ENCODE assay signal across 9 cellular contexts in the genomic region with DNA sequence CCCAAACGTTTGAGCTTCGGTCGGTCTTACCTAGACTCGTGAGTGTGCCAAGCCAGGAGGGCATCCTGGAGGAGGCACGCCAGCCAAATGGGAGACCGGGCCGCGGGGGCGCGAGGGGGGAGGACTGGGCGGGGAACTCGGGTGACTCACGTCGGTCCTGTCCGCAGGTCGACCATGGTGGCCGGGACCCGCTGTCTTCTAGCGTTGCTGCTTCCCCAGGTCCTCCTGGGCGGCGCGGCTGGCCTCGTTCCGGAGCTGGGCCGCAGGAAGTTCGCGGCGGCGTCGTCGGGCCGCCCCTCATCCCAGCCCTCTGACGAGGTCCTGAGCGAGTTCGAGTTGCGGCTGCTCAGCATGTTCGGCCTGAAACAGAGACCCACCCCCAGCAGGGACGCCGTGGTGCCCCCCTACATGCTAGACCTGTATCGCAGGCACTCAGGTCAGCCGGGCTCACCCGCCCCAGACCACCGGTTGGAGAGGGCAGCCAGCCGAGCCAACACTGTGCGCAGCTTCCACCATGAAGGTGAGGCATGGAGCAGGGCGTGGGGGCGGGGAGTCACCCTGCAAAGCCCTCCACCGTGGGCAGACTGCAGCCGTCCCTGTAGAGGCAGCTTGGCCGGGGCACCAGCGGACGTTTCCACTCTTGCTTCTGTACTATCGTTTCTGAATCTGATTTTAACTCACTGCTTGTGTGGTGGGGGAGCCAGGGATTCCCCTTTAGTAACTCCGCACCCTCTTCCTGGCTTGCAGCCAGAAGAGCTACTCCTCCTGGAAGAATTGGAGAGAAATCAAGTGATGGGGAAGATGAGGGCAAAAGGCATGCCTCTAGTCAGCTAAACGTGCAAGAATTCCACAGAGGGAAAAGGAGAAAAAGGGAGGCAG. TPM values are rescaled to one million over a fixed set of nuclear protein-coding genes. Genes with fewer than 3 reads are reported as not detected.
DNase-seq lines count a peak whose midpoint lies in the region; FAIRE-seq and TF ChIP-seq lines count a peak whose summit lies in the region.
"Had no signal": no experiment of that assay in that cellular context is flagged by ENCODE, and none has a peak within 500 bp of the region (broad histone marks: within the 10 kb centered on the region; RNA-seq: fewer than 3 reads in every experiment).

No MANE protein-coding gene starts in this region.

- peaks cover 19% of the 10 kb centered on the region for H3K79me2 ChIP-seq in keratinocyte (ENCODE audit: control insufficient read depth, insufficient read depth, low read length)

- H2AFZ ChIP-seq in keratinocyte (ENCODE audit: control insufficient read depth, low read length): peak overlapping the region; percentile 90

- no peaks in the 10 kb centered on the region for H3K9me3 ChIP-seq in HEK293 (ENCODE audit: control insufficient read depth, insufficient read depth, low read depth, low read length)
- no peaks in the 10 kb centered on the region for H3K9me3 ChIP-seq in keratinocyte (ENCODE audit: control insufficient read depth, low read depth, low read length)
- no peaks in the 10 kb centered on the region for H3K9me3 ChIP-seq in skeletal muscle tissue (ENCODE audit: control insufficient read depth in 3 of 3, low read length in 3 of 3)

- TF ChIP-seq CTCF in HEK293 (tag by site-specific recombination; IDR thresholded peaks at IDR 0.05) (no peak), cardiac fibroblast (IDR thresholded peaks at IDR 0.05; ENCODE audit: low read depth, low read length) (no peak), keratinocyte (optimal IDR thresholded peaks at IDR 0.05 in 1 of 3, IDR thresholded peaks at IDR 0.05 in 1 of 3, conservative IDR thresholded peaks at IDR 0.05 in 1 of 3; ENCODE audit: extremely low read depth in 1 of 3, insufficient read depth in 2 of 3, low read length in 3 of 3) (no peak)

- peak; percentile 49 for FAIRE-seq in keratinocyte (lab: Jason Lieb, UNC)

- H3K4me2 ChIP-seq in keratinocyte (ENCODE audit: control insufficient read depth, extremely low read depth, insufficient read depth, low read depth, low read length): peak overlapping the region; percentile 92

- H3K27ac ChIP-seq in HEK293 (ENCODE audit: extremely low read depth, low read depth, low read length) (peak overlapping the region; percentile 46; the same call in 1 of the 2 replicates), keratinocyte (ENCODE audit: control insufficient read depth, insufficient read depth, low read length) (peak overlapping the region; percentile 68), skeletal muscle tissue (ENCODE audit: low read depth, low read length) (no peak overlapping the region)

- no peaks in the 10 kb centered on the region for H3K4me1 ChIP-seq in HEK293 (ENCODE audit: control insufficient read depth, insufficient read depth, low read length)
- H3K4me1 ChIP-seq in keratinocyte (ENCODE audit: control insufficient read depth, extremely low read depth, insufficient read depth, low read length): peaks cover 17% of the 10 kb centered on the region
- H3K4me1 ChIP-seq in skeletal muscle tissue (ENCODE audit: control insufficient read depth in 3 of 3, insufficient read depth in 3 of 3, low read length in 3 of 3): peaks cover 6 to 22% (median 19%) of the 10 kb centered on the region in 3 donors

- H3K36me3 ChIP-seq in HEK293 (ENCODE audit: control insufficient read depth in 2 of 2, insufficient read depth in 1 of 2, low read length in 2 of 2): peaks cover 0 to 39% of the 10 kb centered on the region in 2 experiments; a peak in 2 of 3 replicates
- no peaks in the 10 kb centered on the region for H3K36me3 ChIP-seq in keratinocyte (ENCODE audit: control insufficient read depth in 2 of 2, extremely low read depth in 1 of 2, insufficient read depth in 2 of 2, low read length in 2 of 2)
- peaks cover 0 to 2% (median 0%) of the 10 kb centered on the region in 3 donors for H3K36me3 ChIP-seq in skeletal muscle tissue (ENCODE audit: control insufficient read depth in 3 of 3, insufficient read depth in 3 of 3, low read length in 3 of 3)

- H3K4me3 ChIP-seq in HEK293 (ENCODE audit: low read depth, low read length) (peak overlapping the region; percentile 92), cardiac fibroblast (replicated peaks in 1 of 2; ENCODE audit: low read depth in 2 of 2, low read length in 2 of 2) (peak overlapping the region; percentile 66 to 78), keratinocyte (ENCODE audit: control insufficient read depth in 2 of 3, extremely low read depth in 1 of 3, insufficient read depth in 2 of 3, low read depth in 1 of 3, low read length in 3 of 3) (peak overlapping the region; percentile 73 to 91 (median 83)), skeletal muscle tissue (ENCODE audit: low read length in 3 of 3) (peak overlapping the region; percentile 59 to 80 (median 69))

- H3K9me1 ChIP-seq in keratinocyte (ENCODE audit: control insufficient read depth, extremely low read depth, insufficient read depth, low read length): no peaks in the 10 kb centered on the region

- DNase-seq in cardiac fibroblast (ENCODE audit: low read depth in 2 of 2) (peak; percentile 47 to 56), keratinocyte (ENCODE audit: low read depth, low spot score) (no peak), SK-N-DZ (ENCODE audit: low spot score) (no peak), foreskin melanocyte (no peak)
- DNase-seq in stimulated activated CD4-positive, alpha-beta T cell treated with anti-CD3 and anti-CD28 coated beads, Interleukin-2, amount 100 ng/mL, for 48 hours: no peak
- no peak for DNase-seq in stimulated activated CD4-positive, alpha-beta T cell treated with anti-CD3 and anti-CD28 coated beads, Interleukin-4, amount 100 ng/mL, for 24 hours

- dilution Hi-C loops in keratinocyte (cut with MboI; ENCODE audit: extremely low pct_ligation_motif_present, low sequenced_read_pairs): no loop called here

- peak overlapping the region; percentile 82 for H3K9ac ChIP-seq in keratinocyte (ENCODE audit: control insufficient read depth, extremely low read depth, insufficient read depth, low read length)
- peak overlapping the region in 2 of 3 donors; percentile 35 to 51 for H3K9ac ChIP-seq in skeletal muscle tissue (ENCODE audit: low read depth in 1 of 3, low read length in 3 of 3)

- H3K27me3 ChIP-seq in keratinocyte (ENCODE audit: control insufficient read depth, extremely low read depth, insufficient read depth, low read length) (no peaks in the 10 kb centered on the region), skeletal muscle tissue (ENCODE audit: control insufficient read depth in 3 of 3, insufficient read depth in 3 of 3, low read length in 3 of 3) (peaks cover 0 to 19% (median 15%) of the 10 kb centered on the region in 3 donors)

- CTCF ChIA-PET in HEK293 (lab: Yijun Ruan, JAX): interaction anchor here (0.5 to 1.6 kb wide), 9 partner anchors 9 to 389 kb away, joined by 3 to 4 read pairs (median 3); no protein-coding TSS in a partner anchor

- POLR2A ChIA-PET in HEK293 (lab: Yijun Ruan, JAX): interaction anchor here (0.6 to 2.7 kb wide), 6 partner anchors 11 to 179 kb away, joined by 3 to 15 read pairs (median 4); no protein-coding TSS in a partner anchor

- H4K20me1 ChIP-seq in keratinocyte (ENCODE audit: control insufficient read depth, extremely low read depth, insufficient read depth, low read length): no peaks in the 10 kb centered on the region

TF ChIP-seq in HEK293, 187 proteins besides CTCF, POLR2A, EP300 and RAD21 (continues in another document):
- TF ChIP-seq HIC1 (tag by site-specific recombination; IDR thresholded peaks at IDR 0.05): peak; percentile 73
- no peak for TF ChIP-seq ZNF76 (tag by site-specific recombination; IDR thresholded peaks at IDR 0.05; ENCODE audit: borderline replicate concordance, low read depth)
- TF ChIP-seq TRIM28 (IDR thresholded peaks at IDR 0.05; ENCODE audit: borderline replicate concordance, low read length): no peak
- no peak for TF ChIP-seq ZNF529 (tag by site-specific recombination; IDR thresholded peaks at IDR 0.05; ENCODE audit: insufficient replicate concordance)
- TF ChIP-seq ZNF133 (tag by site-specific recombination; IDR thresholded peaks at IDR 0.05): no peak
- TF ChIP-seq ZBTB44 (tag by site-specific recombination; IDR thresholded peaks at IDR 0.05): no peak
- no peak for TF ChIP-seq ZNF248 (tag by site-specific recombination; IDR thresholded peaks at IDR 0.05)

RNA-seq across cellular contexts. Expression of gene BMP2, which starts 2.7 kb away (rescaled TPM):
- 3.4 to 5.0 TPM (median 3.6 TPM) in 3 replicates for polyA plus RNA-seq in keratinocyte
- polyA plus RNA-seq in keratinocyte (2011; ENCODE audit: low read depth): 3.2 TPM
- polyA plus RNA-seq in keratinocyte (2011; cell fraction: cytosol; rRNA removed): 2.8 and 3.6 TPM in 2 replicates
- 6.9 and 7.1 TPM in 2 replicates for polyA plus RNA-seq in keratinocyte (2011; cell fraction: nucleus; rRNA removed)
- polyA plus RNA-seq in keratinocyte (2012; ENCODE audit: low replicate concordance): 5.1 and 10.6 TPM in 2 replicates
- polyA minus RNA-seq in keratinocyte: 2.7 to 3.9 TPM (median 3.7 TPM) in 3 replicates
- 6.3 TPM for polyA minus RNA-seq in keratinocyte (2011; cell fraction: cytosol; rRNA and poly(A)+ RNA removed)
- polyA minus RNA-seq in keratinocyte (2011; cell fraction: nucleus; rRNA and poly(A)+ RNA removed): 7.6 and 10.5 TPM in 2 replicates
- 2.6 TPM for total RNA-seq in skeletal muscle tissue
- polyA plus RNA-seq in SK-N-DZ (2014; cell fraction: cytosol; rRNA removed): not detected in 2 replicates
- not detected in 2 replicates for polyA plus RNA-seq in SK-N-DZ (2014; cell fraction: nucleus; rRNA removed)
- total RNA-seq: activated CD8-positive, alpha-beta memory T cell treated with anti-CD3 and anti-CD28 coated beads for 36 hours had no signal

Comparison
In these comparisons a context has a peak if more than half of its experiments do, and no peak if none do; other contexts are left out.
1. DNase-seq: peak in cardiac fibroblast (2 of 2); none in keratinocyte (single experiment), stimulated activated CD4-positive, alpha-beta T cell treated with anti-CD3 and anti-CD28 coated beads, Interleukin-2, amount 100 ng/mL, for 48 hours (0 of 2), SK-N-DZ (single experiment), stimulated activated CD4-positive, alpha-beta T cell treated with anti-CD3 and anti-CD28 coated beads, Interleukin-4, amount 100 ng/mL, for 24 hours (single experiment) and foreskin melanocyte (single experiment).
2. Peak in every context shown above with its lines, with median percentiles within 50 percentile points of each other: H3K4me3 ChIP-seq.